18 cellular contexts compared by ENCODE assay signal in the genomic region with DNA sequence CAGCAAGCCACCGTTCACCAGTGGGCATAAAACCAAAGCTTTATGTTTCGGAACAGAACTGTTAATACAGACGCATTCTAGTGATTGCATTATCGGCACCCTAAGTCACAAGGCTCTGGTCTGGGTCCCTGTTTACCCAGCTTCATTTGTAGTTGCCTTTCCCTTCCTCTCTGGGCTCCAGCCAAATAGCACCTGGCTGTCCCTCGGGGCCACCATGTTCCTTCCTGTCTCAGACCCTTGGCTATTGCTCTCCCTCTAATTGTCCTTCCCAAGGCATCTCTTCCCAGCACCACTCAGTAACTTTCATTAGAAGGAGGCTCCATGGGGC.
DNase-seq lines count a peak whose midpoint lies in the region; TF ChIP-seq lines count a peak whose summit lies in the region.
"Had no signal": no experiment of that assay in that cellular context is flagged by ENCODE, and none has a peak within 500 bp of the region (broad histone marks: within the 10 kb centered on the region; RNA-seq: fewer than 3 reads in every experiment).

No MANE protein-coding gene starts in this region.

- H2AFZ ChIP-seq in Loucy (ENCODE audit: low read length) = peak overlapping the region; percentile 74; the same call in 1 of the 2 replicates
- H2AFZ ChIP-seq in neuron (ENCODE audit: low read depth, low read length) = peak overlapping the region; percentile 68

- no peaks in the 10 kb centered on the region for H3F3A ChIP-seq in Loucy (ENCODE audit: low read depth)

- H3K36me3 ChIP-seq in Loucy (ENCODE audit: insufficient read depth, low read length) (no peaks in the 10 kb centered on the region), neuron (ENCODE audit: insufficient read depth, low read length) (no peaks in the 10 kb centered on the region), WERI-Rb-1 (no peaks in the 10 kb centered on the region)
- H3K36me3 ChIP-seq: lower lobe of right lung had no signal

- H3K4me1 ChIP-seq in Loucy (ENCODE audit: insufficient read depth, low read length, poor library complexity, severe bottlenecking) (peaks cover 25% of the 10 kb centered on the region), neuron (ENCODE audit: insufficient read depth, low read length) (peaks cover 22% of the 10 kb centered on the region)

- no peaks in the 10 kb centered on the region for H4K20me1 ChIP-seq in Loucy (ENCODE audit: insufficient read depth, low read length, poor library complexity, severe bottlenecking)

- H3K27me3 ChIP-seq in Loucy (ENCODE audit: insufficient read depth, low read length, poor library complexity, severe bottlenecking) (no peaks in the 10 kb centered on the region), neuron (ENCODE audit: insufficient read depth, low read length) (no peaks in the 10 kb centered on the region), WERI-Rb-1 (ENCODE audit: insufficient read depth, low read depth, severe bottlenecking) (no peaks in the 10 kb centered on the region)

- H3K4me3 ChIP-seq in AG09309 (ENCODE audit: control insufficient read depth, low read depth, low read length) (peak overlapping the region; percentile 10), Loucy (ENCODE audit: low read length, poor library complexity, severe bottlenecking) (no peak overlapping the region), coronary artery (no peak overlapping the region), neuron (ENCODE audit: low read length) (no peak overlapping the region), WERI-Rb-1 (ENCODE audit: low read depth, low read length) (no peak overlapping the region)
- H3K4me3 ChIP-seq: lower lobe of right lung had no signal

- H3K9me2 ChIP-seq in Loucy (replicated peaks; ENCODE audit: low read depth, low read length) = no peaks in the 10 kb centered on the region

- H3K27ac ChIP-seq in coronary artery (no peak overlapping the region), WERI-Rb-1 (no peak overlapping the region)
- H3K27ac ChIP-seq: lower lobe of right lung had no signal

- DNase-seq in AG09309 (ENCODE audit: low read depth) (no peak), coronary artery (ENCODE audit: low spot score) (peak; percentile 54), WERI-Rb-1 (no peak), NCI-H510A treated with DMSO at 0.1 percent for 48 hours (lab: John Stamatoyannopoulos, UW) (no peak), LoVo (ENCODE audit: low spot score) (no peak), activated T-cell treated with anti-CD3 and anti-CD28 coated beads for 4 hours (no peak)
- DNase-seq: ACHN; activated CD4-positive, alpha-beta T cell treated with anti-CD3 and anti-CD28 coated beads, Interleukin-2, amount 10 ng/mL, durations not matched to agents 7 days and 5 days; activated naive CD4-positive, alpha-beta T cell treated with anti-CD3 and anti-CD28 coated beads, Interleukin-2, amount 10 ng/mL, durations not matched to agents 7 days and 5 days; erythroblast; immature natural killer cell; lower lobe of right lung; naive thymus-derived CD4-positive, alpha-beta T cell; NCI-H1930; NCI-H524 treated with DMSO at 0.1 percent for 48 hours; stimulated activated CD4-positive, alpha-beta T cell treated with anti-CD3 and anti-CD28 coated beads, Interleukin-2, amount 100 ng/mL, for 24 hours had no signal

- H3K4me2 ChIP-seq in Loucy (ENCODE audit: low read depth, low read length, poor library complexity, severe bottlenecking) = peak overlapping the region; percentile 49

- TF ChIP-seq CTCF in AG09309 (IDR thresholded peaks at IDR 0.05; ENCODE audit: control insufficient read depth, insufficient read depth, low read depth, low read length, missing control alignments) (no peak), Loucy (conservative IDR thresholded peaks at IDR 0.05; ENCODE audit: low read length) (no peak), coronary artery (IDR thresholded peaks at IDR 0.05) (no peak), WERI-Rb-1 (IDR thresholded peaks at IDR 0.05; ENCODE audit: low read depth, low read length) (no peak)

- H3K9me3 ChIP-seq in Loucy (ENCODE audit: insufficient read depth, low read depth, low read length) (no peaks in the 10 kb centered on the region), neuron (ENCODE audit: low read length) (no peaks in the 10 kb centered on the region), WERI-Rb-1 (ENCODE audit: severe bottlenecking) (no peaks in the 10 kb centered on the region)
- H3K9me3 ChIP-seq: lower lobe of right lung had no signal

- peak overlapping the region; percentile 49 for H3K9ac ChIP-seq in Loucy (ENCODE audit: low read depth, low read length, poor library complexity, severe bottlenecking)

- no peaks in the 10 kb centered on the region for H3K79me2 ChIP-seq in Loucy (ENCODE audit: insufficient read depth, low read length)
